ENCODE assay signal across 23 cellular contexts in the genomic region with DNA sequence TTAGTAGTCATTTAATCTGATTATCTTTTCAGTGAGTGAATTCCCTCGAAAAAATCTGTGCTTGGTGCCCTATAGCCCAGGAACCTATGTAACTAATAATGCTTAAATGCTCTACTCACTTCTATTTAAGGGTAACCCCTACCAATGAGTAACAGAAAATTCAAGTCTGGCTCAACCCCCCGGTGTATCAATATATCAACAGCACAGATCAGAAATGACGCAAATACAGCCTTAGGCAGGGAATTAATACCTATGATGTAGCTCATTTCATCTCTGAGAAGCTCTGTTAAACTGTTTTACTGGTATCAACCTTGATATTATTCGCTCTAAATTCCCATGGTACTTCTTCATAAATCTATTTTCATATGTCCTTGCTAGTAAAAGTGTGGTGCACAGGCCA. TPM values are rescaled to one million over a fixed set of nuclear protein-coding genes. Genes with fewer than 3 reads are reported as not detected.
DNase-seq lines count a peak whose midpoint lies in the region; ATAC-seq and TF ChIP-seq lines count a peak whose summit lies in the region.
"Had no signal": no experiment of that assay in that cellular context is flagged by ENCODE, and none has a peak within 500 bp of the region (broad histone marks: within the 10 kb centered on the region; RNA-seq: fewer than 3 reads in every experiment).

No MANE protein-coding gene starts in this region.

- no peak overlapping the region for H3K9ac ChIP-seq in PC-3 (ENCODE audit: low read length)

- no peaks in the 10 kb centered on the region for H3K36me3 ChIP-seq in PC-3 (ENCODE audit: low read depth, low read length)
- no peaks in the 10 kb centered on the region for H3K36me3 ChIP-seq in thoracic aorta
- H3K36me3 ChIP-seq: ovary had no signal

- H3K4me1 ChIP-seq in PC-3 (ENCODE audit: insufficient read depth, low read length) (peaks cover 69% of the 10 kb centered on the region), thoracic aorta (ENCODE audit: control insufficient read depth in 1 of 2, low read depth in 2 of 2) (peaks cover 46 to 80% of the 10 kb centered on the region in 2 donors)

- H3K27ac Mint-ChIP-seq in chondrocyte (ENCODE audit: unreplicated experiment), result peak overlapping the region; percentile 83
- H3K27ac Mint-ChIP-seq in nephron, result peak overlapping the region; percentile 54 to 97 (median 80)
- H3K27ac Mint-ChIP-seq: activated CD4-positive, alpha-beta T cell treated with anti-CD3 and anti-CD28 coated beads for 36 hours; activated naive CD4-positive, alpha-beta T cell treated with anti-CD3 and anti-CD28 coated beads, Interleukin-2, amount 10 ng/mL, durations not matched to agents 7 days and 5 days; activated T-cell treated with anti-CD3 and anti-CD28 coated beads, Interleukin-2, amount 50 U/mL, for 72 hours; CD4-positive, CD25-positive, alpha-beta regulatory T cell had no signal

- CTCF ChIA-PET in PC-3 (lab: Charles Lee), result no interaction called here

- POLR2A ChIA-PET in PC-3 (lab: Charles Lee; ENCODE audit: unreplicated experiment), result no interaction called here

- peaks cover 81% of the 10 kb centered on the region for H3K79me2 ChIP-seq in PC-3 (ENCODE audit: low read length)

- H3K9me2 ChIP-seq in PC-3 (replicated peaks; ENCODE audit: low read length), result no peaks in the 10 kb centered on the region

- no peak for TF ChIP-seq CTCF in PC-3 (conservative IDR thresholded peaks at IDR 0.05; ENCODE audit: low read depth, low read length)
- TF ChIP-seq CTCF in chondrocyte (IDR thresholded peaks at IDR 0.05), result no peak
- no peak for TF ChIP-seq CTCF in nephron (IDR thresholded peaks at IDR 0.05; ENCODE audit: unreplicated experiment in 3 of 3)
- TF ChIP-seq CTCF in thoracic aorta (IDR thresholded peaks at IDR 0.05), result no peak

- H2AFZ ChIP-seq in PC-3 (ENCODE audit: low read length), result no peak overlapping the region

- no peaks in the 10 kb centered on the region for H3K27me3 Mint-ChIP-seq in chondrocyte (ENCODE audit: low read depth)
- no peaks in the 10 kb centered on the region for H3K27me3 Mint-ChIP-seq in nephron (ENCODE audit: low read depth)
- H3K27me3 Mint-ChIP-seq: activated CD4-positive, alpha-beta T cell treated with anti-CD3 and anti-CD28 coated beads for 36 hours; activated naive CD4-positive, alpha-beta T cell treated with anti-CD3 and anti-CD28 coated beads, Interleukin-2, amount 10 ng/mL, durations not matched to agents 7 days and 5 days; CD4-positive, CD25-positive, alpha-beta regulatory T cell; central memory CD8-positive, alpha-beta T cell had no signal

- H3K27me3 ChIP-seq in PC-3 (ENCODE audit: low read length) (no peaks in the 10 kb centered on the region), thoracic aorta (replicated peaks; ENCODE audit: insufficient read depth) (no peaks in the 10 kb centered on the region)
- H3K27me3 ChIP-seq: ovary had no signal

- H3K9me3 Mint-ChIP-seq in chondrocyte (ENCODE audit: low read depth) (no peaks in the 10 kb centered on the region), nephron (no peaks in the 10 kb centered on the region)
- H3K9me3 Mint-ChIP-seq: activated naive CD4-positive, alpha-beta T cell treated with anti-CD3 and anti-CD28 coated beads, Interleukin-2, amount 10 ng/mL, durations not matched to agents 7 days and 5 days had no signal

- H4K20me1 ChIP-seq in PC-3 (ENCODE audit: low read length), result no peaks in the 10 kb centered on the region

- H3K9me3 ChIP-seq in PC-3 (ENCODE audit: low read length) (no peaks in the 10 kb centered on the region), thoracic aorta (no peaks in the 10 kb centered on the region)
- H3K9me3 ChIP-seq: ovary had no signal

- peak overlapping the region; percentile 26; the same call in 1 of the 2 replicates for H3K27ac ChIP-seq in PC-3 (ENCODE audit: low read length)
- peak overlapping the region; percentile 75 to 85 for H3K27ac ChIP-seq in thoracic aorta

- H3K4me3 Mint-ChIP-seq in chondrocyte (ENCODE audit: unreplicated experiment) (no peak overlapping the region), nephron (peak overlapping the region in 1 of 3 experiments; percentile 1)
- H3K4me3 Mint-ChIP-seq: activated CD4-positive, alpha-beta T cell treated with anti-CD3 and anti-CD28 coated beads for 36 hours; activated naive CD4-positive, alpha-beta T cell treated with anti-CD3 and anti-CD28 coated beads, Interleukin-2, amount 10 ng/mL, durations not matched to agents 7 days and 5 days; activated T-cell treated with anti-CD3 and anti-CD28 coated beads, Interleukin-2, amount 50 U/mL, for 72 hours; CD4-positive, CD25-positive, alpha-beta regulatory T cell; central memory CD8-positive, alpha-beta T cell had no signal

- no TSS peak for BruUV-seq in PC-3 (replicated peaks; lab: Mats Ljungman, UMichigan)

- H3K4me1 Mint-ChIP-seq in chondrocyte (ENCODE audit: low read depth), result peaks cover 85% of the 10 kb centered on the region
- H3K4me1 Mint-ChIP-seq in nephron, result peaks cover 73% of the 10 kb centered on the region
- H3K4me1 Mint-ChIP-seq: activated CD4-positive, alpha-beta T cell treated with anti-CD3 and anti-CD28 coated beads for 36 hours; activated naive CD4-positive, alpha-beta T cell treated with anti-CD3 and anti-CD28 coated beads, Interleukin-2, amount 10 ng/mL, durations not matched to agents 7 days and 5 days; CD4-positive, CD25-positive, alpha-beta regulatory T cell; central memory CD8-positive, alpha-beta T cell had no signal

- intact Hi-C loops in PC-3 (cut with micrococcal nuclease), result loop anchor here (2.0 kb wide), 1 partner anchor 16 kb away; no protein-coding TSS in a partner anchor

- no peak for DNase-seq in PC-3
- DNase-seq in chondrocyte (ENCODE audit: low spot score), result no peak
- DNase-seq in thoracic aorta (ENCODE audit: low spot score), result no peak
- DNase-seq in putamen (ENCODE audit: low spot score), result no peak
- DNase-seq in activated CD8-positive, alpha-beta memory T cell treated with anti-CD3 and anti-CD28 coated beads for 24 hours, result no peak
- DNase-seq: activated CD4-positive, alpha-beta T cell treated with anti-CD3 and anti-CD28 coated beads for 36 hours; activated naive CD4-positive, alpha-beta T cell treated with anti-CD3 and anti-CD28 coated beads, Interleukin-2, amount 10 ng/mL, durations not matched to agents 7 days and 5 days; activated T-cell treated with anti-CD3 and anti-CD28 coated beads, Interleukin-2, amount 50 U/mL, for 72 hours; amygdala; CD4-positive, CD25-positive, alpha-beta regulatory T cell; erythroblast; kidney; MM.1S; NCI-H1436; NCI-H2171 treated with DMSO at 0.1 percent for 48 hours; NCI-H69; ovary; SHP77 had no signal

- ATAC-seq in PC-3 (no peak), thoracic aorta (ENCODE audit: insufficient number of reproducible peaks, low FRiP score, low read depth) (no peak), GM18873 (IDR thresholded peaks at IDR 0.05; ENCODE audit: low FRiP score, unreplicated experiment) (no peak), HG02870 (IDR thresholded peaks at IDR 0.05; ENCODE audit: unreplicated experiment) (no peak)
- ATAC-seq: activated CD4-positive, alpha-beta T cell treated with anti-CD3 and anti-CD28 coated beads for 36 hours; activated T-cell treated with anti-CD3 and anti-CD28 coated beads, Interleukin-2, amount 50 U/mL, for 72 hours had no signal

- H3F3A ChIP-seq in PC-3 (ENCODE audit: low read length, unreplicated experiment), result peaks cover 7% of the 10 kb centered on the region

- H3K4me2 ChIP-seq in PC-3 (ENCODE audit: low read length), result peak overlapping the region; percentile 43

- H3K4me3 ChIP-seq in PC-3 (ENCODE audit: low read length) (no peak overlapping the region), thoracic aorta (no peak overlapping the region)
- H3K4me3 ChIP-seq: lung, ovary had no signal

- H3K36me3 Mint-ChIP-seq in chondrocyte (ENCODE audit: low read depth) (no peaks in the 10 kb centered on the region), nephron (ENCODE audit: low read depth) (no peaks in the 10 kb centered on the region)
- H3K36me3 Mint-ChIP-seq: activated naive CD4-positive, alpha-beta T cell treated with anti-CD3 and anti-CD28 coated beads, Interleukin-2, amount 10 ng/mL, durations not matched to agents 7 days and 5 days; CD4-positive, CD25-positive, alpha-beta regulatory T cell had no signal

RNA-seq across cellular contexts. Expression of a gene that starts 28.6 kb away (rescaled TPM):
- total RNA-seq in PC-3 (2014; rRNA removed), result 16.8 and 23.0 TPM in 2 replicates
- total RNA-seq in chondrocyte, result 70.0 to 131 TPM (median 70.9 TPM) in 3 replicates
- 10 to 100 TPM; 31.4 to 32.8 TPM for total RNA-seq in thoracic aorta
- total RNA-seq: activated CD4-positive, alpha-beta T cell treated with anti-CD3 and anti-CD28 coated beads for 36 hours; activated T-cell treated with anti-CD3 and anti-CD28 coated beads, Interleukin-2, amount 50 U/mL, for 72 hours had no signal
